ENCODE assay signal across 16 cellular contexts in genomic region chr3:42743204-42743995, GRCh38. TPM values are rescaled to one million over a fixed set of nuclear protein-coding genes. Genes with fewer than 3 reads are reported as not detected.
DNase-seq lines count a peak whose midpoint lies in the region; TF ChIP-seq lines count a peak whose summit lies in the region.
"Had no signal": no experiment of that assay in that cellular context is flagged by ENCODE, and none has a peak within 500 bp of the region (broad histone marks: within the 10 kb centered on the region; RNA-seq: fewer than 3 reads in every experiment).

No MANE protein-coding gene starts in this region.

- H3K4me3 Mint-ChIP-seq in osteocyte (ENCODE audit: unreplicated experiment) = no peak overlapping the region
- H3K4me3 Mint-ChIP-seq: activated CD4-positive, alpha-beta T cell treated with anti-CD3 and anti-CD28 coated beads for 36 hours; activated naive CD8-positive, alpha-beta T cell; activated T-helper 17 cell treated with anti-CD3 and anti-CD28 coated beads, Interleukin-2, amount 50 U/mL, for 72 hours; HFFc6; naive thymus-derived CD8-positive, alpha-beta T cell had no signal

- no peaks in the 10 kb centered on the region for H3K9me3 ChIP-seq in right atrium auricular region
- H3K9me3 ChIP-seq: BLaER1 had no signal

- H3K4me3 ChIP-seq in right atrium auricular region (no peak overlapping the region), dorsolateral prefrontal cortex (no peak overlapping the region)
- H3K4me3 ChIP-seq: BLaER1 had no signal

- intact Hi-C loops in cardiac septum (cut with DNase I) = no loop called here
- intact Hi-C loops in dorsolateral prefrontal cortex (cut with DNase I) = loop anchor here in 1 of 2 donors (5.0 kb wide), 1 partner anchor 41 kb away; the partner anchor contains the start of gene HHATL

- no peaks in the 10 kb centered on the region for H3K36me3 ChIP-seq in right atrium auricular region
- H3K36me3 ChIP-seq: BLaER1 had no signal

- peak; percentile 52 for DNase-seq in right atrium auricular region (ENCODE audit: low spot score)
- DNase-seq in cardiac septum (ENCODE audit: low spot score) = no peak
- DNase-seq in dorsolateral prefrontal cortex = no peak
- DNase-seq in osteocyte (ENCODE audit: extremely low spot score, unreplicated experiment) = peak; percentile 42
- no peak for DNase-seq in stimulated activated CD4-positive, alpha-beta T cell treated with anti-CD3 and anti-CD28 coated beads, Interleukin-4, amount 100 ng/mL, for 4 hours
- no peak for DNase-seq in HT-29 (ENCODE audit: low spot score)
- no peak for DNase-seq in RPMI8226
- no peak for DNase-seq in ureter (ENCODE audit: low spot score)
- DNase-seq: cortex of kidney had no signal

- no peak overlapping the region for H3K27ac Mint-ChIP-seq in osteocyte (ENCODE audit: unreplicated experiment)
- H3K27ac Mint-ChIP-seq: activated CD4-positive, alpha-beta T cell treated with anti-CD3 and anti-CD28 coated beads for 36 hours; activated naive CD8-positive, alpha-beta T cell; HFFc6 had no signal

- peaks cover 11% of the 10 kb centered on the region for H3K4me1 Mint-ChIP-seq in osteocyte (ENCODE audit: unreplicated experiment)

- H3K9me3 Mint-ChIP-seq in osteocyte (ENCODE audit: unreplicated experiment) = no peaks in the 10 kb centered on the region
- H3K9me3 Mint-ChIP-seq: activated T-helper 17 cell treated with anti-CD3 and anti-CD28 coated beads, Interleukin-2, amount 50 U/mL, for 72 hours; HFFc6; naive thymus-derived CD8-positive, alpha-beta T cell had no signal

- no peaks in the 10 kb centered on the region for H3K36me3 Mint-ChIP-seq in osteocyte (ENCODE audit: unreplicated experiment)
- H3K36me3 Mint-ChIP-seq: activated naive CD8-positive, alpha-beta T cell; naive thymus-derived CD8-positive, alpha-beta T cell had no signal

- H3K4me1 ChIP-seq in right atrium auricular region = peaks cover 0 to 35% of the 10 kb centered on the region in 2 donors

- H3K27me3 Mint-ChIP-seq in osteocyte (ENCODE audit: unreplicated experiment) = peaks cover 2% of the 10 kb centered on the region
- H3K27me3 Mint-ChIP-seq: activated CD4-positive, alpha-beta T cell treated with anti-CD3 and anti-CD28 coated beads for 36 hours; activated naive CD8-positive, alpha-beta T cell; activated T-helper 17 cell treated with anti-CD3 and anti-CD28 coated beads, Interleukin-2, amount 50 U/mL, for 72 hours; naive thymus-derived CD8-positive, alpha-beta T cell had no signal

- H3K27ac ChIP-seq in right atrium auricular region (peak overlapping the region; percentile 74 to 89), dorsolateral prefrontal cortex (peak overlapping the region; percentile 29 to 100 (median 93))
- H3K27ac ChIP-seq: BLaER1 had no signal

- no peak for TF ChIP-seq CTCF in right atrium auricular region (IDR thresholded peaks at IDR 0.05)
- no peak for TF ChIP-seq CTCF in dorsolateral prefrontal cortex (IDR thresholded peaks at IDR 0.05 in 54 of 56, conservative IDR thresholded peaks at IDR 0.05 in 2 of 56; ENCODE audit: low read depth in 1 of 56, partially characterized antibody in 56 of 56)
- TF ChIP-seq CTCF in osteocyte (IDR thresholded peaks at IDR 0.05) = no peak

- no peaks in the 10 kb centered on the region for H3K27me3 ChIP-seq in right atrium auricular region
- H3K27me3 ChIP-seq in dorsolateral prefrontal cortex = no peaks in the 10 kb centered on the region
- H3K27me3 ChIP-seq: BLaER1 had no signal

RNA-seq across cellular contexts. Expression of gene CCDC13, which starts 29.7 kb away (rescaled TPM):
- total RNA-seq in right atrium auricular region = under 1 TPM in 1 of 2 donors, not detected in 1; 0.35 TPM
- 1.1 TPM for total RNA-seq in cardiac septum
- 10 to 100 TPM in 9 of 120 experiments, 1 to 10 TPM in 110, under 1 TPM in 1; 0.52 to 15.0 (median 6.0) TPM for total RNA-seq in dorsolateral prefrontal cortex
- total RNA-seq in osteocyte = 0.30 TPM in 1 of 2 replicates, not detected in the other
- total RNA-seq in HT-29 (2014; rRNA removed; shearing (Covaris generic)) = not detected in 2 replicates
- 1.2 TPM for total RNA-seq in ureter

RNA-seq across cellular contexts. Expression of gene HHATL, which starts 40.8 kb away (rescaled TPM):
- total RNA-seq in right atrium auricular region (100 to 1,000 TPM; 444 to 908 TPM), cardiac septum (505 TPM), dorsolateral prefrontal cortex (100 to 1,000 TPM in 90 of 120 experiments, 10 to 100 TPM in 30; 39.4 to 400 (median 145) TPM), osteocyte (not detected in 2 replicates), ureter (0.73 TPM)
- not detected in 2 replicates for total RNA-seq in HT-29 (2014; rRNA removed; shearing (Covaris generic))
- total RNA-seq: activated CD4-positive, alpha-beta T cell treated with anti-CD3 and anti-CD28 coated beads for 36 hours; activated T-helper 17 cell treated with anti-CD3 and anti-CD28 coated beads, Interleukin-2, amount 50 U/mL, for 72 hours; endothelial cell of umbilical vein; HFFc6; naive thymus-derived CD8-positive, alpha-beta T cell had no signal

RNA-seq across cellular contexts. Expression of gene KLHL40, which starts 58.1 kb away (rescaled TPM):
- total RNA-seq in right atrium auricular region (under 1 TPM; 0.15 to 0.63 TPM), cardiac septum (0.57 TPM), dorsolateral prefrontal cortex (under 1 TPM in 16 of 120 experiments, not detected in 104; 0.16 to 0.51 (median 0.24) TPM), osteocyte (not detected in 2 replicates), ureter (not detected)
- total RNA-seq in HT-29 (2014; rRNA removed; shearing (Covaris generic)) = not detected in 2 replicates
- total RNA-seq: activated CD4-positive, alpha-beta T cell treated with anti-CD3 and anti-CD28 coated beads for 36 hours; activated T-helper 17 cell treated with anti-CD3 and anti-CD28 coated beads, Interleukin-2, amount 50 U/mL, for 72 hours; endothelial cell of umbilical vein; HFFc6; naive thymus-derived CD8-positive, alpha-beta T cell had no signal

Comparison
In these comparisons a context has a peak if more than half of its experiments do, and no peak if none do; other contexts are left out.
1. DNase-seq: peak in right atrium auricular region (single experiment) and osteocyte (single experiment); none in cardiac septum (single experiment), dorsolateral prefrontal cortex (0 of 10), stimulated activated CD4-positive, alpha-beta T cell treated with anti-CD3 and anti-CD28 coated beads, Interleukin-4, amount 100 ng/mL, for 4 hours (0 of 2), HT-29 (single experiment), RPMI8226 (single experiment) and ureter (single experiment).
2. RNA of gene HHATL, which starts 40.8 kb away (total RNA-seq): 444 to 908 TPM in right atrium auricular region, 505 TPM in cardiac septum (single experiment) and 39.4 to 400 TPM in dorsolateral prefrontal cortex; 0.73 TPM in ureter (single experiment), not detected in osteocyte and not detected in HT-29; every median in the first group is over 10 times any median in the second.